14 cellular contexts compared by ENCODE assay signal in genomic region chr16:73052441-73053030, GRCh38. TPM values are rescaled to one million over a fixed set of nuclear protein-coding genes. Genes with fewer than 3 reads are reported as not detected.
DNase-seq lines count a peak whose midpoint lies in the region; ATAC-seq and TF ChIP-seq lines count a peak whose summit lies in the region.
"Had no signal": no experiment of that assay in that cellular context is flagged by ENCODE, and none has a peak within 500 bp of the region (broad histone marks: within the 10 kb centered on the region; RNA-seq: fewer than 3 reads in every experiment).

No MANE protein-coding gene starts in this region.

- H3K36me3 Mint-ChIP-seq in activated naive CD8-positive, alpha-beta T cell treated with anti-CD3 and anti-CD28 coated beads, Interleukin-2, amount 50 U/mL, for 24 hours (ENCODE audit: low read depth), result no peaks in the 10 kb centered on the region

- no peaks in the 10 kb centered on the region for H3K27me3 ChIP-seq in colonic mucosa
- H3K27me3 ChIP-seq in transverse colon, result no peaks in the 10 kb centered on the region

- no peak overlapping the region for H3K27ac Mint-ChIP-seq in activated naive CD8-positive, alpha-beta T cell treated with anti-CD3 and anti-CD28 coated beads, Interleukin-2, amount 50 U/mL, for 24 hours
- H3K27ac Mint-ChIP-seq: activated CD4-positive, alpha-beta memory T cell treated with anti-CD3 and anti-CD28 coated beads for 36 hours had no signal

- intact Hi-C loops in colonic mucosa (cut with DNase I), result no loop called here
- intact Hi-C loops in transverse colon (cut with DNase I; ENCODE audit: low total_unique reads), result no loop called here

- H3K9me3 Mint-ChIP-seq in activated naive CD8-positive, alpha-beta T cell treated with anti-CD3 and anti-CD28 coated beads, Interleukin-2, amount 50 U/mL, for 24 hours, result no peaks in the 10 kb centered on the region
- H3K9me3 Mint-ChIP-seq: activated CD4-positive, alpha-beta memory T cell treated with anti-CD3 and anti-CD28 coated beads for 36 hours had no signal

- no peak overlapping the region for H3K4me3 Mint-ChIP-seq in activated naive CD8-positive, alpha-beta T cell treated with anti-CD3 and anti-CD28 coated beads, Interleukin-2, amount 50 U/mL, for 24 hours
- H3K4me3 Mint-ChIP-seq: activated CD4-positive, alpha-beta memory T cell treated with anti-CD3 and anti-CD28 coated beads for 36 hours had no signal

- TF ChIP-seq POLR2A in transverse colon (IDR thresholded peaks at IDR 0.05), result no peak

- H3K27ac ChIP-seq in colonic mucosa (peak overlapping the region; percentile 64), mesodermal cell (ENCODE audit: low read depth, low read length, severe bottlenecking) (peak overlapping the region; percentile 74), transverse colon (peak overlapping the region; percentile 92 to 96 (median 96))

- no peak for TF ChIP-seq EP300 in transverse colon (IDR thresholded peaks at IDR 0.05; ENCODE audit: low read depth)

- H3K4me1 ChIP-seq in colonic mucosa (peaks cover 11% of the 10 kb centered on the region), mesodermal cell (ENCODE audit: control insufficient read depth, insufficient read depth, low read length, poor library complexity, severe bottlenecking) (peaks cover 73% of the 10 kb centered on the region), transverse colon (peaks cover 46 to 85% (median 75%) of the 10 kb centered on the region in 4 donors)

- H3K4me3 ChIP-seq in colonic mucosa (no peak overlapping the region), mesodermal cell (ENCODE audit: extremely low read depth, insufficient read depth, low read length, poor library complexity, severe bottlenecking) (no peak overlapping the region), transverse colon (no peak overlapping the region)

- peaks cover 17% of the 10 kb centered on the region for H3K4me1 Mint-ChIP-seq in activated naive CD8-positive, alpha-beta T cell treated with anti-CD3 and anti-CD28 coated beads, Interleukin-2, amount 50 U/mL, for 24 hours

- H3K36me3 ChIP-seq in colonic mucosa (no peaks in the 10 kb centered on the region), mesodermal cell (ENCODE audit: control insufficient read depth, insufficient read depth, low read length) (no peaks in the 10 kb centered on the region), transverse colon (no peaks in the 10 kb centered on the region)

- H3K27me3 Mint-ChIP-seq in activated naive CD8-positive, alpha-beta T cell treated with anti-CD3 and anti-CD28 coated beads, Interleukin-2, amount 50 U/mL, for 24 hours, result peaks cover 37% of the 10 kb centered on the region

- DNase-seq in NCI-H2107 treated with DMSO at 0.1 percent for 48 hours (lab: John Stamatoyannopoulos, UW; ENCODE audit: unreplicated experiment), result peak; percentile 44
- no peak for DNase-seq in NCI-H2107 (lab: John Stamatoyannopoulos, UW)
- DNase-seq in colonic mucosa, result no peak
- no peak for DNase-seq in transverse colon
- no peak for DNase-seq in GM19238 (ENCODE audit: insufficient read length, low spot score)
- DNase-seq in activated naive CD8-positive, alpha-beta T cell treated with anti-CD3 and anti-CD28 coated beads, Interleukin-2, amount 50 U/mL, for 24 hours, result no peak
- DNase-seq: activated CD4-positive, alpha-beta memory T cell treated with anti-CD3 and anti-CD28 coated beads for 36 hours; activated naive CD4-positive, alpha-beta T cell treated with Interleukin-2 at 50 U/mL for 16 hours; cortex of kidney; DMS79 treated with DMSO at 0.1 percent for 48 hours; glutamatergic neuron; NCI-H526 treated with DMSO at 0.1 percent for 48 hours had no signal

- no peak overlapping the region for H3K9ac ChIP-seq in colonic mucosa (ENCODE audit: low read depth in 2 of 2, low read length in 2 of 2)

- 21% methylated on average over 10 to 12 of the region's 13 CpGs for WGBS in mesodermal cell (ENCODE audit: insufficient coverage in 2 of 2), 2 experiments
- 62 to 75% methylated on average over 7 to 13 of the region's 13 CpGs for WGBS in transverse colon (ENCODE audit: low coverage in 1 of 2), 2 donors

- ATAC-seq in activated naive CD8-positive, alpha-beta T cell treated with anti-CD3 and anti-CD28 coated beads, Interleukin-2, amount 50 U/mL, for 24 hours, result no peak
- no peak for ATAC-seq in GM18517 (IDR thresholded peaks at IDR 0.05; ENCODE audit: unreplicated experiment)

- TF ChIP-seq CTCF in colonic mucosa (IDR thresholded peaks at IDR 0.05), result no peak
- TF ChIP-seq CTCF in transverse colon (IDR thresholded peaks at IDR 0.05), result no peak

- H3K9me3 ChIP-seq in colonic mucosa (no peaks in the 10 kb centered on the region), mesodermal cell (ENCODE audit: control insufficient read depth, low read length) (no peaks in the 10 kb centered on the region), transverse colon (no peaks in the 10 kb centered on the region)

- in situ Hi-C loops in transverse colon (cut with MboI; ENCODE audit: low pct_ligation_motif_present in 1 of 4, low pct_unique_long_range_greater_than_20kb in 1 of 4, low sequenced_read_pairs in 3 of 4), result loop anchor here in 3 of 4 donors (25.0 kb wide), 2 partner anchors 215 to 390 kb away; no protein-coding TSS in a partner anchor

RNA-seq across cellular contexts. Expression of gene ZFHX3, which starts 4.6 kb away (rescaled TPM):
- total RNA-seq in colonic mucosa (10 to 100 TPM; 10.5 to 12.8 TPM), transverse colon (10 to 100 TPM; 12.3 to 23.7 (median 15.3) TPM)
- polyA plus RNA-seq in mesodermal cell (2013, experiment 1 of 2), result 5.9 TPM
- polyA plus RNA-seq in mesodermal cell (2013, experiment 2 of 2), result 4.4 TPM
